1 cellular context compared by ENCODE assay signal in genomic region chr2:222835142-222835822, GRCh38.
TF ChIP-seq lines count a peak whose summit lies in the region.

No MANE protein-coding gene starts in this region.

TF ChIP-seq in K562, 482 proteins besides CTCF, POLR2A, EP300 and RAD21 (continued from another document):
- TF ChIP-seq PURB (CRISPR knock-in tag; IDR thresholded peaks at IDR 0.05; ENCODE audit: low read depth) (no peak), NR2C2 (CRISPR knock-in tag; IDR thresholded peaks at IDR 0.05) (no peak), NR2C2 (tag; IDR thresholded peaks at IDR 0.05) (no peak), MAFG (tag; conservative IDR thresholded peaks at IDR 0.05) (no peak), MYC (IDR thresholded peaks at IDR 0.05; ENCODE audit: low read depth, low read length) (0 out of 2 replicates have a peak, but pooled peaks have one; percentile 23), MYC (CRISPR knock-in tag; IDR thresholded peaks at IDR 0.05; ENCODE audit: borderline replicate concordance, low read depth) (no peak), ZBTB33 (CRISPR knock-in tag; IDR thresholded peaks at IDR 0.05) (no peak), ILK (tag; IDR thresholded peaks at IDR 0.05; ENCODE audit: borderline replicate concordance, low read depth) (no peak), FOXK1 (CRISPR knock-in tag; IDR thresholded peaks at IDR 0.05; ENCODE audit: borderline replicate concordance) (no peak), EHMT2 (IDR thresholded peaks at IDR 0.05) (no peak)
